Comparison of ENCODE assay signal across 8 cellular contexts in genomic region chr2:9608491-9608890, GRCh38. TPM values are rescaled to one million over a fixed set of nuclear protein-coding genes. Genes with fewer than 3 reads are reported as not detected.
A peak's percentile ranks its signal among the peaks of the same experiment; 100 is the strongest.
DNase-seq lines count a peak whose midpoint lies in the region; ATAC-seq and TF ChIP-seq lines count a peak whose summit lies in the region.
"Not testable (repeated sequence)": the region's sequence is repeated elsewhere in the genome, so short reads cannot be mapped to it uniquely, and the experiment has no call there.

No MANE protein-coding gene starts in this region.

- H3K36me3 Mint-ChIP-seq in activated CD8-positive, alpha-beta memory T cell treated with anti-CD3 and anti-CD28 coated beads, Interleukin-2, amount 10 ng/mL, durations not matched to agents 7 days and 5 days, result peaks cover 46% of the 10 kb centered on the region
- peaks cover 39% of the 10 kb centered on the region for H3K36me3 Mint-ChIP-seq in stimulated activated memory B cell treated with anti-CD40 and anti-IgM and Interleukin-4, amounts not matched to agents 10 μg/mL and 1 μg/mL and 100 μg/mL, for 72 hours

- not testable (repeated sequence) for H3K9me2 ChIP-seq in OCI-LY1 (ENCODE audit: low read depth, low read length)

- CTCF ChIA-PET in activated CD8-positive, alpha-beta memory T cell treated with anti-CD3 and anti-CD28 coated beads, Interleukin-2, amount 10 ng/mL, durations not matched to agents 7 days and 5 days (lab: Charles Lee), result interaction anchor here (0.9 to 3.1 kb wide), 9 partner anchors 9 to 105 kb away, joined by 3 to 11 read pairs (median 4); partner anchors contain the start of genes ADAM17 and YWHAQ

- peaks cover 59% of the 10 kb centered on the region for H3K4me1 Mint-ChIP-seq in activated CD8-positive, alpha-beta memory T cell treated with anti-CD3 and anti-CD28 coated beads, Interleukin-2, amount 10 ng/mL, durations not matched to agents 7 days and 5 days
- H3K4me1 Mint-ChIP-seq in stimulated activated memory B cell treated with anti-CD40 and anti-IgM and Interleukin-4, amounts not matched to agents 10 μg/mL and 1 μg/mL and 100 μg/mL, for 72 hours, result peaks cover 82% of the 10 kb centered on the region

- H2AFZ ChIP-seq in OCI-LY1 (ENCODE audit: low read length), result not testable (repeated sequence)

- not testable (repeated sequence) for H4K20me1 ChIP-seq in OCI-LY1 (ENCODE audit: insufficient read depth, low read length)

- peak overlapping the region; percentile 67 for H3K4me2 ChIP-seq in OCI-LY1 (ENCODE audit: low read length)

- peaks cover 86% of the 10 kb centered on the region for H3K79me2 ChIP-seq in OCI-LY1 (ENCODE audit: insufficient read depth, low read length)

- H3K4me1 ChIP-seq in OCI-LY1 (ENCODE audit: insufficient read depth, low read length, severe bottlenecking), result peaks cover 34% of the 10 kb centered on the region
- peaks cover 6 to 10% of the 10 kb centered on the region in 2 donors for H3K4me1 ChIP-seq in breast epithelium
- peaks cover 0 to 11% of the 10 kb centered on the region in 2 donors for H3K4me1 ChIP-seq in muscle layer of duodenum (ENCODE audit: control insufficient read depth in 1 of 2, insufficient read depth in 2 of 2, low read length in 2 of 2)

- H3K27me3 ChIP-seq in OCI-LY1 (ENCODE audit: insufficient read depth, low read length); breast epithelium; muscle layer of duodenum (ENCODE audit: low read depth, low read length): not testable (repeated sequence)

- peak overlapping the region; percentile 70 for H3K4me3 Mint-ChIP-seq in activated CD8-positive, alpha-beta memory T cell treated with anti-CD3 and anti-CD28 coated beads, Interleukin-2, amount 10 ng/mL, durations not matched to agents 7 days and 5 days
- H3K4me3 Mint-ChIP-seq in stimulated activated memory B cell treated with anti-CD40 and anti-IgM and Interleukin-4, amounts not matched to agents 10 μg/mL and 1 μg/mL and 100 μg/mL, for 72 hours, result peak overlapping the region; percentile 83

- not testable (repeated sequence) for TF ChIP-seq CTCF in AG10803 (conservative IDR thresholded peaks at IDR 0.05; ENCODE audit: low read length); OCI-LY1 (IDR thresholded peaks at IDR 0.05; ENCODE audit: low read length); breast epithelium (IDR thresholded peaks at IDR 0.05)

- H3K27ac ChIP-seq in OCI-LY1 (ENCODE audit: low read depth, low read length, poor library complexity, severe bottlenecking) (peak overlapping the region; percentile 61), breast epithelium (peak overlapping the region; percentile 60 to 90), muscle layer of duodenum (ENCODE audit: low read length) (peak overlapping the region; percentile 68)

- ATAC-seq in GM21526 (IDR thresholded peaks at IDR 0.05; ENCODE audit: low FRiP score, unreplicated experiment) (peak; percentile 15), Right ventricle myocardium superior (ENCODE audit: poor library complexity) (peak; percentile 16)
- not testable (repeated sequence) for ATAC-seq in activated CD8-positive, alpha-beta memory T cell treated with anti-CD3 and anti-CD28 coated beads, Interleukin-2, amount 10 ng/mL, durations not matched to agents 7 days and 5 days; stimulated activated memory B cell treated with anti-CD40 and anti-IgM and Interleukin-4, amounts not matched to agents 10 μg/mL and 1 μg/mL and 100 μg/mL, for 72 hours

- H3K9me3 Mint-ChIP-seq in activated CD8-positive, alpha-beta memory T cell treated with anti-CD3 and anti-CD28 coated beads, Interleukin-2, amount 10 ng/mL, durations not matched to agents 7 days and 5 days (ENCODE audit: low read depth); stimulated activated memory B cell treated with anti-CD40 and anti-IgM and Interleukin-4, amounts not matched to agents 10 μg/mL and 1 μg/mL and 100 μg/mL, for 72 hours: not testable (repeated sequence)

- not testable (repeated sequence) for H3K9me3 ChIP-seq in OCI-LY1 (ENCODE audit: low read length); breast epithelium; muscle layer of duodenum (ENCODE audit: control insufficient read depth in 1 of 2, low read length in 2 of 2)

- not testable (repeated sequence) for DNase-seq in AG10803 (ENCODE audit: low read depth); activated CD8-positive, alpha-beta memory T cell treated with anti-CD3 and anti-CD28 coated beads, Interleukin-2, amount 10 ng/mL, durations not matched to agents 7 days and 5 days; breast epithelium (ENCODE audit: low spot score in 2 of 2); Right ventricle myocardium superior

- H3K27ac Mint-ChIP-seq in activated CD8-positive, alpha-beta memory T cell treated with anti-CD3 and anti-CD28 coated beads, Interleukin-2, amount 10 ng/mL, durations not matched to agents 7 days and 5 days, result peak overlapping the region; percentile 88
- H3K27ac Mint-ChIP-seq in stimulated activated memory B cell treated with anti-CD40 and anti-IgM and Interleukin-4, amounts not matched to agents 10 μg/mL and 1 μg/mL and 100 μg/mL, for 72 hours, result peak overlapping the region; percentile 88

- peak overlapping the region; percentile 48 for H3K4me3 ChIP-seq in AG10803 (ENCODE audit: low read length)
- peak overlapping the region; percentile 39 for H3K4me3 ChIP-seq in OCI-LY1 (ENCODE audit: low read depth, low read length, poor library complexity, severe bottlenecking)
- peak overlapping the region in 2 of 3 donors; percentile 32 to 33 for H3K4me3 ChIP-seq in breast epithelium
- H3K4me3 ChIP-seq in muscle layer of duodenum (ENCODE audit: low read depth in 1 of 2, low read length in 2 of 2), result not testable (repeated sequence)

- peaks cover 38% of the 10 kb centered on the region for H3K36me3 ChIP-seq in OCI-LY1 (ENCODE audit: insufficient read depth, low read length)
- H3K36me3 ChIP-seq in breast epithelium; muscle layer of duodenum (ENCODE audit: control insufficient read depth in 1 of 2, insufficient read depth in 2 of 2, low read length in 2 of 2): not testable (repeated sequence)

- TF ChIP-seq POLR2A in breast epithelium (IDR thresholded peaks at IDR 0.05), result not testable (repeated sequence)

- H3F3A ChIP-seq in OCI-LY1 (ENCODE audit: insufficient read depth, low read length), result not testable (repeated sequence)

- not testable (repeated sequence) for H3K27me3 Mint-ChIP-seq in activated CD8-positive, alpha-beta memory T cell treated with anti-CD3 and anti-CD28 coated beads, Interleukin-2, amount 10 ng/mL, durations not matched to agents 7 days and 5 days; stimulated activated memory B cell treated with anti-CD40 and anti-IgM and Interleukin-4, amounts not matched to agents 10 μg/mL and 1 μg/mL and 100 μg/mL, for 72 hours

- H3K9ac ChIP-seq in OCI-LY1 (ENCODE audit: low read length), result not testable (repeated sequence)

- intact Hi-C loops in breast epithelium (cut with DNase I; ENCODE audit: low total_unique reads); Right ventricle myocardium superior (cut with DNase I): not testable (repeated sequence)

RNA-seq across cellular contexts. Expression of gene YWHAQ, which starts 22.3 kb away (rescaled TPM):
- 100 to 1,000 TPM; 300 to 316 TPM for total RNA-seq in activated CD8-positive, alpha-beta memory T cell treated with anti-CD3 and anti-CD28 coated beads, Interleukin-2, amount 10 ng/mL, durations not matched to agents 7 days and 5 days
- total RNA-seq in breast epithelium (100 to 1,000 TPM; 176 to 226 (median 186) TPM), Right ventricle myocardium superior (102 TPM)

RNA-seq across cellular contexts. Expression of gene ADAM17, which starts 52.9 kb away (rescaled TPM):
- 10 to 100 TPM; 20.0 to 25.5 TPM for total RNA-seq in activated CD8-positive, alpha-beta memory T cell treated with anti-CD3 and anti-CD28 coated beads, Interleukin-2, amount 10 ng/mL, durations not matched to agents 7 days and 5 days
- 10 to 100 TPM; 32.2 to 65.9 (median 48.8) TPM for total RNA-seq in breast epithelium
- total RNA-seq in Right ventricle myocardium superior, result 12.4 TPM
